8 cellular contexts compared by ENCODE assay signal in the genomic region with DNA sequence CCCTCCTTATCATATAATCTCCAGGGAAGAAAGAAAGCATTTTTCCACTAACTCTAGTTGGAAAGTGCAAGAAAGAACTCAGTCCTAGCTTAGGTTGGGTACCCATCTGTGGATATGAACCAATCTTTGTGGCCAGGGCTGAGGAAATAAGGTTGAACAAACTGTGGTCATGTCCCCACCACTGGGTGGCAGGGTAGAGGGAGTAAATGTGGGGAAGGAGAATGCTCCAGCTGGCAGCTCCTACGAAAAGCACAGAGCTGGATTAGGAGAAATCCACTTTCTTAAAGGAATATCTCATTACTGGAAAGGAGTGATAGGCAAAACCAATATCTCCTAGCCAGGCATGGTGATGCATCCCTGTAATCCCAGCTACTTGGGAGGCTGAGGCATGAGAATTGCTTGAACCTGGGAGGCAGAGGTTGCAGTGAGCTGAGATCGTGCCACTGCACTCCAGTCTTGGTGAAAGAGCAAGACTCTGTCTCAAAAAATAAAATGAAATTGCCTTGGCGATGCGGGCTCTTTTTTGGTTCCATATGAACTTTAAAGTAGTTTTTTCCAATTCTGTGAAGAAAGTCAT.
DNase-seq lines count a peak whose midpoint lies in the region; ATAC-seq, FAIRE-seq and TF ChIP-seq lines count a peak whose summit lies in the region.

No MANE protein-coding gene starts in this region.

- peak; percentile 43 for TF ChIP-seq CTCF in hepatocyte (IDR thresholded peaks at IDR 0.05; ENCODE audit: poor library complexity)

- H2AFZ ChIP-seq in hepatocyte: no peak overlapping the region

- no peaks in the 10 kb centered on the region for H3K4me1 ChIP-seq in hepatocyte (ENCODE audit: insufficient read depth)

- H3K79me2 ChIP-seq in hepatocyte: no peaks in the 10 kb centered on the region

- 84% methylated on average over 4 of the region's 4 CpGs for WGBS in hepatocyte (ENCODE audit: low lambda C conversion rate, missing lambda C conversion rate)

- no peaks in the 10 kb centered on the region for H3K9me2 ChIP-seq in hepatocyte (replicated peaks; ENCODE audit: insufficient read depth)

- no peaks in the 10 kb centered on the region for H3K27me3 ChIP-seq in hepatocyte

- CTCF ChIA-PET in activated CD4-positive, alpha-beta T cell treated with anti-CD3 and anti-CD28 coated beads for 36 hours (lab: Charles Lee): interaction anchor here (0.6 to 1.4 kb wide), 3 partner anchors 277 to 743 kb away, joined by 3 to 6 read pairs (median 4); no protein-coding TSS in a partner anchor

- H3K9me3 ChIP-seq in hepatocyte (ENCODE audit: low read depth): no peaks in the 10 kb centered on the region

- POLR2A ChIA-PET in activated CD4-positive, alpha-beta T cell treated with anti-CD3 and anti-CD28 coated beads for 36 hours (lab: Charles Lee): no interaction called here

- H3K9me3 Mint-ChIP-seq in activated CD4-positive, alpha-beta T cell treated with anti-CD3 and anti-CD28 coated beads for 36 hours (ENCODE audit: low read depth): peaks cover 1% of the 10 kb centered on the region

- H4K20me1 ChIP-seq in hepatocyte (ENCODE audit: insufficient read depth, poor library complexity, severe bottlenecking): no peaks in the 10 kb centered on the region

- peak; percentile 90 for FAIRE-seq in urothelium cell line (lab: Jason Lieb, UNC)

- H3K4me3 Mint-ChIP-seq in activated CD4-positive, alpha-beta T cell treated with anti-CD3 and anti-CD28 coated beads for 36 hours: no peak overlapping the region

- H3K27ac ChIP-seq in hepatocyte: no peak overlapping the region

- no peak overlapping the region for H3K27ac Mint-ChIP-seq in activated CD4-positive, alpha-beta T cell treated with anti-CD3 and anti-CD28 coated beads for 36 hours

- no peaks in the 10 kb centered on the region for H3K27me3 Mint-ChIP-seq in activated CD4-positive, alpha-beta T cell treated with anti-CD3 and anti-CD28 coated beads for 36 hours

- no peaks in the 10 kb centered on the region for H3K4me1 Mint-ChIP-seq in activated CD4-positive, alpha-beta T cell treated with anti-CD3 and anti-CD28 coated beads for 36 hours

- H3K36me3 Mint-ChIP-seq in activated CD4-positive, alpha-beta T cell treated with anti-CD3 and anti-CD28 coated beads for 36 hours (ENCODE audit: low read depth): no peaks in the 10 kb centered on the region

- H3K4me2 ChIP-seq in hepatocyte: no peak overlapping the region

- no peak overlapping the region for H3K4me3 ChIP-seq in hepatocyte

- ATAC-seq in activated CD4-positive, alpha-beta T cell treated with anti-CD3 and anti-CD28 coated beads for 36 hours: no peak
- ATAC-seq in HG03442 (IDR thresholded peaks at IDR 0.05; ENCODE audit: unreplicated experiment): no peak
- ATAC-seq in GM19397 (IDR thresholded peaks at IDR 0.05; ENCODE audit: unreplicated experiment): no peak

- intact Hi-C loops in activated CD4-positive, alpha-beta T cell treated with anti-CD3 and anti-CD28 coated beads for 36 hours (cut with DNase I, micrococcal nuclease): loop anchor here (5.0 to 10.0 kb wide), 3 partner anchors 204 to 797 kb away; a partner anchor contains a TSS

- H3K36me3 ChIP-seq in hepatocyte (replicated peaks; ENCODE audit: insufficient read depth, low read depth): no peaks in the 10 kb centered on the region

- DNase-seq in activated CD4-positive, alpha-beta T cell treated with anti-CD3 and anti-CD28 coated beads for 36 hours: peak; percentile 36
- no peak for DNase-seq in activated CD4-positive, alpha-beta T cell treated with anti-CD3 and anti-CD28 coated beads, Interleukin-2, amount 50 U/mL, for 4 hours
- DNase-seq in NCI-H146 (lab: John Stamatoyannopoulos, UW) (peak; percentile 63), UCSD-AML1 (lab: John Stamatoyannopoulos, UW; ENCODE audit: unreplicated experiment) (peak; percentile 33), hepatocyte (ENCODE audit: low spot score) (peak; percentile 59), urothelium cell line (ENCODE audit: low spot score) (peak; percentile 55)

Comparison
In these comparisons a context has a peak if more than half of its experiments do, and no peak if none do; other contexts are left out.
1. DNase-seq: peak in activated CD4-positive, alpha-beta T cell treated with anti-CD3 and anti-CD28 coated beads for 36 hours (single experiment), NCI-H146 (single experiment), UCSD-AML1 (single experiment), hepatocyte (single experiment) and urothelium cell line (single experiment); none in activated CD4-positive, alpha-beta T cell treated with anti-CD3 and anti-CD28 coated beads, Interleukin-2, amount 50 U/mL, for 4 hours (0 of 2).